1 cellular context compared by ENCODE assay signal in the genomic region with DNA sequence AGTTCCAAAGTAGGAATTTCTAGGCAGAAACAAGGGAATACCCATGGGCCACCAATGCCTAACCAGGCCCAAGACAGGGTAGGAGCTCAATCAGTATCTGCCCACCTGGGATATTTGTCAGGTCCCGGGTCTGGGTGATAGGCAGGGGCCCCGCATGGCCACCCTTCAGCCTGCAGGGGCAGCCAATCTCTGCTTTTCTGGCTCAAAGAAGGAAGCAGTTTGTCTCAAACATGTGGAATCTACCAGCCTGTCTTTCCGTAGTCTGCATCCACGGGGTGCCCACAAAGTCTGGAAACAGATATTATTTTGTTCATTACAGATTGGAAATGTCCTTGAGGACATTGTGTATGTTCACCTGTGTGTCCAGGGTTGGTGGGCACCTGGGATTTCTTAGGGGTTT.
TF ChIP-seq lines count a peak whose summit lies in the region.

No MANE protein-coding gene starts in this region.

TF ChIP-seq in IMR-90, 13 proteins besides CTCF, POLR2A, EP300 and RAD21 (continued from another document):
- TF ChIP-seq ELK1 (IDR thresholded peaks at IDR 0.05; ENCODE audit: borderline replicate concordance, low read depth, low read length) (no peak), BHLHE40 (IDR thresholded peaks at IDR 0.05; ENCODE audit: low read depth, low read length) (no peak), MAZ (IDR thresholded peaks at IDR 0.05; ENCODE audit: borderline replicate concordance, low read depth, low read length) (no peak), NFE2L2 (IDR thresholded peaks at IDR 0.05; ENCODE audit: low read depth, low read length) (no peak), SMC3 (IDR thresholded peaks at IDR 0.05; ENCODE audit: low read depth, low read length) (no peak), MAFK (IDR thresholded peaks at IDR 0.05; ENCODE audit: low read depth, low read length) (no peak), CEBPB (IDR thresholded peaks at IDR 0.05; ENCODE audit: low read depth, low read length) (no peak), CHD1 (IDR thresholded peaks at IDR 0.05; ENCODE audit: low read depth, low read length) (no peak)
- TF ChIP-seq, protein P1, sequence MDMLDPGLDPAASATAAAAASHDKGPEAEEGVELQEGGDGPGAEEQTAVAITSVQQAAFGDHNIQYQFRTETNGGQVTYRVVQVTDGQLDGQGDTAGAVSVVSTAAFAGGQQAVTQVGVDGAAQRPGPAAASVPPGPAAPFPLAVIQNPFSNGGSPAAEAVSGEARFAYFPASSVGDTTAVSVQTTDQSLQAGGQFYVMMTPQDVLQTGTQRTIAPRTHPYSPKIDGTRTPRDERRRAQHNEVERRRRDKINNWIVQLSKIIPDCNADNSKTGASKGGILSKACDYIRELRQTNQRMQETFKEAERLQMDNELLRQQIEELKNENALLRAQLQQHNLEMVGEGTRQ (IDR thresholded peaks at IDR 0.05; ENCODE audit: low read depth, low read length), result no peak
